Comparison of ENCODE assay signal across 8 cellular contexts in genomic region chr2:24360963-24361330, GRCh38. TPM values are rescaled to one million over a fixed set of nuclear protein-coding genes. Genes with fewer than 3 reads are reported as not detected.
DNase-seq lines count a peak whose midpoint lies in the region; ATAC-seq and TF ChIP-seq lines count a peak whose summit lies in the region.

No MANE protein-coding gene starts in this region.

- peak overlapping the region; percentile 90 to 92 for H3K27ac Mint-ChIP-seq in T-cell

- H3K4me3 Mint-ChIP-seq in T-cell: peak overlapping the region; percentile 80 to 90 (median 89)

- H3K36me3 Mint-ChIP-seq in T-cell: peaks cover 5% of the 10 kb centered on the region

- POLR2A ChIA-PET in T-cell (lab: Charles Lee): no interaction called here

- H3K4me3 ChIP-seq in GM12864 (ENCODE audit: low read depth, low read length) (peak overlapping the region; percentile 98), fibroblast of the aortic adventitia (ENCODE audit: low read depth, low read length) (peak overlapping the region; percentile 83)

- DNase-seq in GM12864 (ENCODE audit: low read depth): no peak
- DNase-seq in T-cell: peak in 3 of 34 experiments; percentile 4 to 9 (median 8)
- DNase-seq in fibroblast of the aortic adventitia (ENCODE audit: low read depth): no peak
- DNase-seq in sciatic nerve (ENCODE audit: low spot score): no peak
- no peak for DNase-seq in H4 (ENCODE audit: low spot score)
- DNase-seq in GF-D8 (lab: John Stamatoyannopoulos, UW): no peak
- no peak for DNase-seq in GM20000 (ENCODE audit: low spot score)

- TF ChIP-seq CTCF in GM12864 (IDR thresholded peaks at IDR 0.05; ENCODE audit: low read depth, low read length, missing control alignments): no peak
- no peak for TF ChIP-seq CTCF in fibroblast of the aortic adventitia (IDR thresholded peaks at IDR 0.05; ENCODE audit: insufficient read depth, low read length)
- no peak for TF ChIP-seq CTCF in GM20000 (IDR thresholded peaks at IDR 0.05; ENCODE audit: extremely low read depth, missing control alignments)

- no peaks in the 10 kb centered on the region for H3K9me3 Mint-ChIP-seq in T-cell

- CTCF ChIA-PET in T-cell (lab: Charles Lee): interaction anchor here in 1 of 2 donors (1.2 kb wide), 1 partner anchor 435 kb away, joined by 3 read pairs; no protein-coding TSS in a partner anchor

- intact Hi-C loops in sciatic nerve (cut with DNase I): no loop called here

- no peaks in the 10 kb centered on the region for H3K27me3 Mint-ChIP-seq in T-cell

- peaks cover 32 to 37% (median 33%) of the 10 kb centered on the region in 3 donors for H3K4me1 Mint-ChIP-seq in T-cell

- ATAC-seq in T-cell (replicated peaks in 1 of 4): no peak
- peak; percentile 5 for ATAC-seq in sciatic nerve
- ATAC-seq in HG02884 (IDR thresholded peaks at IDR 0.05; ENCODE audit: unreplicated experiment): no peak

RNA-seq across cellular contexts. Expression of gene ITSN2, which starts 0.6 kb away (rescaled TPM):
- total RNA-seq in T-cell: 100 to 1,000 TPM in 3 of 5 donors, 10 to 100 TPM in 2; 95.7 to 110 (median 101) TPM
- 23.9 and 32.4 TPM in 2 replicates for total RNA-seq in fibroblast of the aortic adventitia (ENCODE audit: low replicate concordance)
- total RNA-seq in sciatic nerve: 75.3 TPM
- total RNA-seq in H4 (2014; rRNA removed; shearing (Covaris generic)): 5.5 and 8.9 TPM in 2 replicates
